1 cellular context compared by ENCODE assay signal in the genomic region with DNA sequence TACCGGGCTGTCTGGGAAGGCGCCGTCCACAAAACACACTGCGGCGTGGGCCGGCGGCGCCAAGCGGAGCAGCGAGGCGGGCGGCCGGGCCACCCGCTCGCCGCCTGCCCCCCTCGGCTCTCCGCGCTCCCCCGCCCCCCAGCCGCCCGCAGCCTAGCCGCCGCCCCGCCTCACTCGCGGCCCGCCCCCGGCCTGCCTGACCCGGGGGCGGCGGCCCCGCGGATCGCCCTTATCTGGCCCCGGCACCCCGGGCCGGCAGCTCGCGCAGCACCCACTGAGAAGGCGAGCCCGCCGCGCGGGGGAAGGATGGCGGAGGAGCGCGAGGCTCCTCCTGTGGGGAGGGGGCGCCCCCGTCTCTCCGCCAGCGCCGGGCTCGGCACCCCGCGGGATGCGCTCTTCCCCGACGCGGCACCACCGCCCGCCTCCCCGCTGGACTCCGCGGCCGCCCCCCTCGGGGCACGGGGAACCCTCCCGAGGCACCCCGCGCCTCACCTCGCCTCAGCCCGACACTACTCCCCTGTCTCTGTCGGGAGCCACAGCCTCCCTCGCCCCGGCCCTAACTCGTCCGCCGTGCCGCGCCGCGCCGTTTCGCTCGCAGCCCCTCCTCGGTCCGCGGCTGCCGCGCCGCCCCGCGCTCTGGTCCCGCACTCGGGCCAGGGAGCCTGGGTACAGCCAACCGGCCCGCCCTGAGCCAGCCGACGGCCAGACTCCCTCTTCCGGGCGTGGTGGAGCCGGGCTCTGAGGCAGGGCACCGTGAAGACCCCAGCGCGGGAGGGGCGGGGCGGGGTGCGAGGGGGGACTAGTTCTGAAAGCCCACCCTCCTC.
A peak's percentile ranks its signal among the peaks of the same experiment; 100 is the strongest.
TF ChIP-seq lines count a peak whose summit lies in the region.

No MANE protein-coding gene starts in this region.

TF ChIP-seq in K562, 482 proteins besides CTCF, POLR2A, EP300 and RAD21 (continued from another document and continues in another):
- TF ChIP-seq, protein P1, sequence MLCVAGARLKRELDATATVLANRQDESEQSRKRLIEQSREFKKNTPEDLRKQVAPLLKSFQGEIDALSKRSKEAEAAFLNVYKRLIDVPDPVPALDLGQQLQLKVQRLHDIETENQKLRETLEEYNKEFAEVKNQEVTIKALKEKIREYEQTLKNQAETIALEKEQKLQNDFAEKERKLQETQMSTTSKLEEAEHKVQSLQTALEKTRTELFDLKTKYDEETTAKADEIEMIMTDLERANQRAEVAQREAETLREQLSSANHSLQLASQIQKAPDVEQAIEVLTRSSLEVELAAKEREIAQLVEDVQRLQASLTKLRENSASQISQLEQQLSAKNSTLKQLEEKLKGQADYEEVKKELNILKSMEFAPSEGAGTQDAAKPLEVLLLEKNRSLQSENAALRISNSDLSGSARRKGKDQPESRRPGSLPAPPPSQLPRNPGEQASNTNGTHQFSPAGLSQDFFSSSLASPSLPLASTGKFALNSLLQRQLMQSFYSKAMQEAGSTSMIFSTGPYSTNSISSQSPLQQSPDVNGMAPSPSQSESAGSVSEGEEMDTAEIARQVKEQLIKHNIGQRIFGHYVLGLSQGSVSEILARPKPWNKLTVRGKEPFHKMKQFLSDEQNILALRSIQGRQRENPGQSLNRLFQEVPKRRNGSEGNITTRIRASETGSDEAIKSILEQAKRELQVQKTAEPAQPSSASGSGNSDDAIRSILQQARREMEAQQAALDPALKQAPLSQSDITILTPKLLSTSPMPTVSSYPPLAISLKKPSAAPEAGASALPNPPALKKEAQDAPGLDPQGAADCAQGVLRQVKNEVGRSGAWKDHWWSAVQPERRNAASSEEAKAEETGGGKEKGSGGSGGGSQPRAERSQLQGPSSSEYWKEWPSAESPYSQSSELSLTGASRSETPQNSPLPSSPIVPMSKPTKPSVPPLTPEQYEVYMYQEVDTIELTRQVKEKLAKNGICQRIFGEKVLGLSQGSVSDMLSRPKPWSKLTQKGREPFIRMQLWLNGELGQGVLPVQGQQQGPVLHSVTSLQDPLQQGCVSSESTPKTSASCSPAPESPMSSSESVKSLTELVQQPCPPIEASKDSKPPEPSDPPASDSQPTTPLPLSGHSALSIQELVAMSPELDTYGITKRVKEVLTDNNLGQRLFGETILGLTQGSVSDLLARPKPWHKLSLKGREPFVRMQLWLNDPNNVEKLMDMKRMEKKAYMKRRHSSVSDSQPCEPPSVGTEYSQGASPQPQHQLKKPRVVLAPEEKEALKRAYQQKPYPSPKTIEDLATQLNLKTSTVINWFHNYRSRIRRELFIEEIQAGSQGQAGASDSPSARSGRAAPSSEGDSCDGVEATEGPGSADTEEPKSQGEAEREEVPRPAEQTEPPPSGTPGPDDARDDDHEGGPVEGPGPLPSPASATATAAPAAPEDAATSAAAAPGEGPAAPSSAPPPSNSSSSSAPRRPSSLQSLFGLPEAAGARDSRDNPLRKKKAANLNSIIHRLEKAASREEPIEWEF (CRISPR knock-in tag; IDR thresholded peaks at IDR 0.05) = no peak
- TF ChIP-seq FOXK2 (conservative IDR thresholded peaks at IDR 0.05 in 1 of 2, IDR thresholded peaks at IDR 0.05 in 1 of 2; ENCODE audit: low read depth in 2 of 2) = no peak
- no peak for TF ChIP-seq TAL1 (IDR thresholded peaks at IDR 0.05)
- TF ChIP-seq RAD51 (IDR thresholded peaks at IDR 0.05; ENCODE audit: borderline replicate concordance, low read depth) = no peak
- TF ChIP-seq ZNF764 (CRISPR knock-in tag; IDR thresholded peaks at IDR 0.05; ENCODE audit: low read depth) = no peak
- TF ChIP-seq ZFP91 (CRISPR knock-in tag; IDR thresholded peaks at IDR 0.05) = no peak
- TF ChIP-seq POLR3A (IDR thresholded peaks at IDR 0.05; ENCODE audit: borderline replicate concordance, extremely low read depth, insufficient read depth, insufficient read length) = no peak
- TF ChIP-seq SMARCE1 (IDR thresholded peaks at IDR 0.05) = no peak
- no peak for TF ChIP-seq NCOA4 (IDR thresholded peaks at IDR 0.05; ENCODE audit: partially characterized antibody)
- TF ChIP-seq SAP30 (IDR thresholded peaks at IDR 0.05; ENCODE audit: borderline replicate concordance, insufficient read depth, low read depth, low read length, poor library complexity, severe bottlenecking) = no peak
- TF ChIP-seq KLF16 (IDR thresholded peaks at IDR 0.05) = no peak
- TF ChIP-seq TSHZ1 (CRISPR knock-in tag; IDR thresholded peaks at IDR 0.05) = no peak
- TF ChIP-seq SMC3 (conservative IDR thresholded peaks at IDR 0.05; ENCODE audit: insufficient read depth, low read depth, low read length) = no peak
- peak; percentile 41 for TF ChIP-seq RBBP5 (IDR thresholded peaks at IDR 0.05; ENCODE audit: borderline replicate concordance, insufficient read depth, low read length, poor library complexity, severe bottlenecking)
- peak; percentile 56; the same call in 1 of the 2 replicates for TF ChIP-seq THAP12 (CRISPR knock-in tag; IDR thresholded peaks at IDR 0.05)
- peak in 1 of 2 experiments; percentile 43; a peak in 2 of 4 replicates for TF ChIP-seq MAZ (CRISPR knock-in tag; conservative IDR thresholded peaks at IDR 0.05 in 1 of 2, IDR thresholded peaks at IDR 0.05 in 1 of 2)
- no peak for TF ChIP-seq SMARCA5 (IDR thresholded peaks at IDR 0.05)
- TF ChIP-seq KDM5B (IDR thresholded peaks at IDR 0.05; ENCODE audit: insufficient replicate concordance, low read depth, low read length) = peak; percentile 33
- TF ChIP-seq TEAD1 (CRISPR knock-in tag; IDR thresholded peaks at IDR 0.05) = peak in 1 of 2 experiments; percentile 44; a peak in 1 of 4 replicates
- no peak for TF ChIP-seq CBX1 (IDR thresholded peaks at IDR 0.05; ENCODE audit: low read depth)
- no peak for TF ChIP-seq PRPF4 (IDR thresholded peaks at IDR 0.05; ENCODE audit: insufficient read depth, low read depth, low read length, poor library complexity, severe bottlenecking)
- no peak for TF ChIP-seq CREBBP (IDR thresholded peaks at IDR 0.05; ENCODE audit: low read depth, low read length)
- TF ChIP-seq VEZF1 (CRISPR knock-in tag; IDR thresholded peaks at IDR 0.05) = peak; percentile 89
- no peak for TF ChIP-seq ETS2 (tag; IDR thresholded peaks at IDR 0.05; ENCODE audit: borderline replicate concordance, poor library complexity, severe bottlenecking)
- no peak for TF ChIP-seq STAT6 (CRISPR knock-in tag; IDR thresholded peaks at IDR 0.05)
- no peak for TF ChIP-seq ZMIZ1 (IDR thresholded peaks at IDR 0.05; ENCODE audit: low read depth in 2 of 2, low read length in 2 of 2)
- TF ChIP-seq POLR2AphosphoS5 (IDR thresholded peaks at IDR 0.05; ENCODE audit: control insufficient read depth, insufficient read depth, low read depth, low read length) = peak; percentile 85; the same call in 1 of the 2 replicates
- TF ChIP-seq HDGF (IDR thresholded peaks at IDR 0.05) = no peak
- TF ChIP-seq PRMT5 (CRISPR knock-in tag; IDR thresholded peaks at IDR 0.05) = no peak
- no peak for TF ChIP-seq XRCC4 (IDR thresholded peaks at IDR 0.05; ENCODE audit: extremely low read depth, insufficient read depth, insufficient read length)
